In genomic region chr3:182717216-182717615, GRCh38 we compare ENCODE assay signal across 13 cellular contexts.
DNase-seq lines count a peak whose midpoint lies in the region; ATAC-seq, FAIRE-seq and TF ChIP-seq lines count a peak whose summit lies in the region.
"Had no signal": no experiment of that assay in that cellular context is flagged by ENCODE, and none has a peak within 500 bp of the region (broad histone marks: within the 10 kb centered on the region; RNA-seq: fewer than 3 reads in every experiment).

No MANE protein-coding gene starts in this region.

- peaks cover 2% of the 10 kb centered on the region for H3K4me1 Mint-ChIP-seq in chondrocyte (ENCODE audit: low read depth)

- H3K27me3 Mint-ChIP-seq in chondrocyte (ENCODE audit: low read depth) = no peaks in the 10 kb centered on the region

- H3K9me3 Mint-ChIP-seq in chondrocyte (ENCODE audit: low read depth) = no peaks in the 10 kb centered on the region

- H3K4me1 ChIP-seq in small intestine (ENCODE audit: control insufficient read depth in 2 of 2, insufficient read depth in 1 of 2, low read depth in 1 of 2, low read length in 1 of 2) = no peaks in the 10 kb centered on the region
- H3K4me1 ChIP-seq: psoas muscle had no signal

- no peaks in the 10 kb centered on the region for H3K27me3 ChIP-seq in small intestine (ENCODE audit: control insufficient read depth in 2 of 2, insufficient read depth in 2 of 2, low read length in 2 of 2)
- H3K27me3 ChIP-seq: MG63 had no signal

- FAIRE-seq in small intestine (lab: Jason Lieb, UNC) = peak; percentile 67

- H3K9me3 ChIP-seq in small intestine (ENCODE audit: control insufficient read depth, low read depth) = no peaks in the 10 kb centered on the region
- H3K9me3 ChIP-seq: MG63, psoas muscle had no signal

- H3K36me3 ChIP-seq in small intestine (ENCODE audit: control insufficient read depth in 2 of 2, insufficient read depth in 2 of 2, low read length in 2 of 2) = no peaks in the 10 kb centered on the region
- H3K36me3 ChIP-seq: MG63 had no signal

- TF ChIP-seq CTCF in chondrocyte (IDR thresholded peaks at IDR 0.05) = no peak

- no peak overlapping the region for H3K4me3 ChIP-seq in small intestine (ENCODE audit: low read depth in 1 of 2, low read length in 2 of 2)
- H3K4me3 ChIP-seq: MG63, psoas muscle had no signal

- DNase-seq in small intestine = peak; percentile 41
- DNase-seq in NCI-H524 treated with DMSO at 0.1 percent for 48 hours (lab: John Stamatoyannopoulos, UW) = no peak
- no peak for DNase-seq in chondrocyte (ENCODE audit: low spot score)
- DNase-seq in Right ventricle myocardium inferior (ENCODE audit: missing footprints) = no peak
- no peak for DNase-seq in SHP77 treated with DMSO at 0.1 percent for 48 hours (lab: John Stamatoyannopoulos, UW)
- DNase-seq: central memory CD4-positive, alpha-beta T cell; MG63; psoas muscle; SIG-M5; stimulated activated CD8-positive, alpha-beta memory T cell treated with anti-CD3 and anti-CD28 coated beads, Interleukin-4, amount 100 ng/mL, for 48 hours had no signal

- ATAC-seq in GM19328 (IDR thresholded peaks at IDR 0.05; ENCODE audit: unreplicated experiment) (peak; percentile 63), HG02759 (IDR thresholded peaks at IDR 0.05; ENCODE audit: unreplicated experiment) (peak; percentile 73), HG03575 (IDR thresholded peaks at IDR 0.05; ENCODE audit: extremely low read depth, insufficient number of reproducible peaks, low FRiP score, unreplicated experiment) (peak; percentile 75), Right ventricle myocardium inferior (no peak)
- ATAC-seq: psoas muscle had no signal

- H3K27ac Mint-ChIP-seq in chondrocyte (ENCODE audit: unreplicated experiment) = no peak overlapping the region

- H3K36me3 Mint-ChIP-seq in chondrocyte (ENCODE audit: low read depth) = no peaks in the 10 kb centered on the region

- no peak overlapping the region for H3K27ac ChIP-seq in small intestine (ENCODE audit: low read depth in 1 of 2, low read length in 1 of 2)
- H3K27ac ChIP-seq: psoas muscle had no signal

- no peak overlapping the region for H3K4me3 Mint-ChIP-seq in chondrocyte (ENCODE audit: unreplicated experiment)

- intact Hi-C loops in Right ventricle myocardium inferior (cut with DNase I) = loop anchor here (2.0 kb wide), 1 partner anchor 76 kb away; the partner anchor contains the start of gene ATP11B

- WGBS in small intestine, 3 donors = 35 to 53% (median 45%) methylated on average over 2 of the region's 2 CpGs
